Comparison of ENCODE assay signal across 1 cellular context in the genomic region with DNA sequence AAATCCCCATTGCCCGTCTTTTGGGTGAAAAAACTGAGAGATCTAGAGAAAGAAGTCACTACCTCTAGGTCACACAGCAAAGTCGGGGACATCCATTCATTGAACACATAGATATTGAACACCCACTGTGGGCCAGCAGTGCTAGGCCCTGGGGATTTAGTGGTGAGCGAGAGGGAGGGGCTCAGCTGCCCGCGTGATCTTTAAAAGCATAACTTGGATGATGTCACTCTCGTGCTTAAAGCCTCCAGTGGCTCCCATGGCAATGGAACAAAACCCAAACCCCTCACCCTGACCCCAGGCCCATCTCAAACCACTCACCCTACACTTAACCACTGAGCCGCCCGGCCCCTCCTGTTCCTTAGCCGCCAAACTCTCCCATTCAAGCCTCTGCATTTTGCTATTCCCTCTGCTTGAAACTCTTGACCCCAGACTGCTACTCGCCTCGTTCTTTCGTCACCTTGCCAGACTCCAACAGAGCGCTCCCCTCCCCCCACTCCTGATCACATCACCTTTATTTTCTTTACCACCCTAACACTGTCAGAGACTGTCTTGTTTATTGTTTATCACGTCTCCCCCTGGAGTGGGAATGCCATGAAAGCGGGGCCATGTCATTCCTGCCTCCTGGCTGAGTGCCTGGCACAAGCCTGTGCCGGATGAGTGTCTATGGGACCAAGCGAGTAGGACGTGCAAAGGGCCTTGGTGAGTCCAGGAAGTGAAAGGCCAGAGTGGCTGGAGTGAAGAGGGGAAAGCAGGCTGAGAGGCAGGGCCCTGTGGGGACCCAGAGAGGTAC.
TF ChIP-seq lines count a peak whose summit lies in the region.

No MANE protein-coding gene starts in this region.

TF ChIP-seq in K562, 482 proteins besides CTCF, POLR2A, EP300 and RAD21 (continued from another document):
- TF ChIP-seq, protein P1, sequence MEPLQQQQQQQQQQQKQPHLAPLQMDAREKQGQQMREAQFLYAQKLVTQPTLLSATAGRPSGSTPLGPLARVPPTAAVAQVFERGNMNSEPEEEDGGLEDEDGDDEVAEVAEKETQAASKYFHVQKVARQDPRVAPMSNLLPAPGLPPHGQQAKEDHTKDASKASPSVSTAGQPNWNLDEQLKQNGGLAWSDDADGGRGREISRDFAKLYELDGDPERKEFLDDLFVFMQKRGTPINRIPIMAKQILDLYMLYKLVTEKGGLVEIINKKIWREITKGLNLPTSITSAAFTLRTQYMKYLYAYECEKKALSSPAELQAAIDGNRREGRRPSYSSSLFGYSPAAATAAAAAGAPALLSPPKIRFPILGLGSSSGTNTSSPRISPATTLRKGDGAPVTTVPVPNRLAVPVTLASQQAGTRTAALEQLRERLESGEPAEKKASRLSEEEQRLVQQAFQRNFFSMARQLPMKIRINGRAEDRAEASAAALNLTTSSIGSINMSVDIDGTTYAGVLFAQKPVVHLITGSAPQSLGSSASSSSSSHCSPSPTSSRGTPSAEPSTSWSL (CRISPR knock-in tag; IDR thresholded peaks at IDR 0.05; ENCODE audit: borderline replicate concordance): no peak
